ENCODE assay signal across 10 cellular contexts in genomic region chr17:40035162-40035559, GRCh38. TPM values are rescaled to one million over a fixed set of nuclear protein-coding genes. Genes with fewer than 3 reads are reported as not detected.
DNase-seq lines count a peak whose midpoint lies in the region; ATAC-seq and TF ChIP-seq lines count a peak whose summit lies in the region.
"Had no signal": no experiment of that assay in that cellular context is flagged by ENCODE, and none has a peak within 500 bp of the region (broad histone marks: within the 10 kb centered on the region; RNA-seq: fewer than 3 reads in every experiment).

No MANE protein-coding gene starts in this region.

- H3K4me3 ChIP-seq in adrenal gland, result no peak overlapping the region
- H3K4me3 ChIP-seq in lower lobe of right lung, result no peak overlapping the region

- H3K4me1 ChIP-seq in adrenal gland (replicated peaks in 1 of 2), result peaks cover 0 to 11% of the 10 kb centered on the region in 2 donors
- peaks cover 13% of the 10 kb centered on the region for H3K4me1 ChIP-seq in lower lobe of right lung

- H3K36me3 Mint-ChIP-seq in CD4-positive, alpha-beta T cell (ENCODE audit: low read depth), result peaks cover 68% of the 10 kb centered on the region
- H3K36me3 Mint-ChIP-seq in HFFc6 (ENCODE audit: low read depth), result no peaks in the 10 kb centered on the region; the same call in 1 of the 2 replicates

- no peaks in the 10 kb centered on the region for H3K9me3 ChIP-seq in CD4-positive, alpha-beta T cell (ENCODE audit: control insufficient read depth, low read length)
- H3K9me3 ChIP-seq in adrenal gland (replicated peaks in 1 of 3) (no peaks in the 10 kb centered on the region), lower lobe of right lung (no peaks in the 10 kb centered on the region)

- H3K27ac Mint-ChIP-seq in CD4-positive, alpha-beta T cell, result no peak overlapping the region
- H3K27ac Mint-ChIP-seq in HFFc6, result no peak overlapping the region
- H3K27ac Mint-ChIP-seq: stimulated activated naive CD8-positive, alpha-beta T cell treated with anti-CD3 and anti-CD28 coated beads, Interleukin-15, Interleukin-2, amounts not matched to agents 100 ng/mL and 50 ng/mL, for 24 hours had no signal

- intact Hi-C loops in CD4-positive, alpha-beta T cell (cut with DNase I, micrococcal nuclease), result no loop called here
- intact Hi-C loops in adrenal gland (cut with DNase I) (no loop called here), lower lobe of right lung (cut with DNase I) (no loop called here)

- peaks cover 4% of the 10 kb centered on the region for H3K4me1 Mint-ChIP-seq in CD4-positive, alpha-beta T cell (ENCODE audit: low read depth)
- H3K4me1 Mint-ChIP-seq in HFFc6 (ENCODE audit: low read depth), result peaks cover 14% of the 10 kb centered on the region

- POLR2A ChIA-PET in CD4-positive, alpha-beta T cell (lab: Charles Lee), result no interaction called here

- DNase-seq in CD4-positive, alpha-beta T cell, result no peak
- DNase-seq in HFFc6 (no peak), adrenal gland (peak in 1 of 7 donors; percentile 51), lower lobe of right lung (no peak), DMS153 (lab: John Stamatoyannopoulos, UW) (no peak), NCI-H2081 treated with DMSO at 0.1 percent for 48 hours (lab: John Stamatoyannopoulos, UW) (no peak), NCI-H1417 treated with DMSO at 0.1 percent for 48 hours (lab: John Stamatoyannopoulos, UW) (no peak)
- DNase-seq in activated CD4-positive, alpha-beta T cell treated with anti-CD3 and anti-CD28 coated beads, Interleukin-2, amount 50 U/mL, for 48 hours, result no peak
- DNase-seq: activated CD4-positive, CD25-positive, alpha-beta regulatory T cell treated with anti-CD3 and anti-CD28 coated beads, Interleukin-2, amount 50 U/mL, for 72 hours had no signal

- CTCF ChIA-PET in CD4-positive, alpha-beta T cell (lab: Charles Lee), result interaction anchor here (1.2 kb wide), 1 partner anchor 19 kb away, joined by 6 read pairs; the partner anchor contains the start of gene MED24

- H3K9me3 Mint-ChIP-seq in CD4-positive, alpha-beta T cell, result no peaks in the 10 kb centered on the region
- no peaks in the 10 kb centered on the region for H3K9me3 Mint-ChIP-seq in HFFc6
- H3K9me3 Mint-ChIP-seq: stimulated activated naive CD8-positive, alpha-beta T cell treated with anti-CD3 and anti-CD28 coated beads, Interleukin-15, Interleukin-2, amounts not matched to agents 100 ng/mL and 50 ng/mL, for 24 hours had no signal

- WGBS in adrenal gland, 4 donors, result 27 to 57% (median 43%) methylated on average over 1 to 12 of the region's 12 CpGs

- no peak overlapping the region for H3K27ac ChIP-seq in CD4-positive, alpha-beta T cell (ENCODE audit: low read depth, low read length)
- no peak overlapping the region for H3K27ac ChIP-seq in adrenal gland
- H3K27ac ChIP-seq in lower lobe of right lung, result no peak overlapping the region

- H3K4me3 Mint-ChIP-seq in CD4-positive, alpha-beta T cell, result no peak overlapping the region
- H3K4me3 Mint-ChIP-seq in HFFc6, result no peak overlapping the region
- H3K4me3 Mint-ChIP-seq: stimulated activated naive CD8-positive, alpha-beta T cell treated with anti-CD3 and anti-CD28 coated beads, Interleukin-15, Interleukin-2, amounts not matched to agents 100 ng/mL and 50 ng/mL, for 24 hours had no signal

- H3K36me3 ChIP-seq in adrenal gland (replicated peaks in 1 of 2), result peaks cover 0 to 33% of the 10 kb centered on the region in 2 donors
- peaks cover 62% of the 10 kb centered on the region for H3K36me3 ChIP-seq in lower lobe of right lung

- TF ChIP-seq POLR2A in adrenal gland (IDR thresholded peaks at IDR 0.05), result no peak

- no peaks in the 10 kb centered on the region for H3K27me3 ChIP-seq in CD4-positive, alpha-beta T cell (ENCODE audit: control insufficient read depth, insufficient read depth, low read length)
- H3K27me3 ChIP-seq in adrenal gland (no peaks in the 10 kb centered on the region), lower lobe of right lung (ENCODE audit: low read depth) (no peaks in the 10 kb centered on the region)

- TF ChIP-seq CTCF in CD4-positive, alpha-beta T cell (IDR thresholded peaks at IDR 0.05), result peak; percentile 17
- TF ChIP-seq CTCF in HFFc6 (IDR thresholded peaks at IDR 0.05), result peak; percentile 69
- TF ChIP-seq CTCF in adrenal gland (IDR thresholded peaks at IDR 0.05), result peak; percentile 14 to 53 (median 34)
- TF ChIP-seq CTCF in lower lobe of right lung (IDR thresholded peaks at IDR 0.05), result peak; percentile 19

- ATAC-seq in CD4-positive, alpha-beta T cell (ENCODE audit: poor library complexity), result no peak
- no peak for ATAC-seq in lower lobe of right lung

- no peaks in the 10 kb centered on the region for H3K27me3 Mint-ChIP-seq in CD4-positive, alpha-beta T cell
- H3K27me3 Mint-ChIP-seq in HFFc6 (ENCODE audit: insufficient read depth), result peaks cover 1% of the 10 kb centered on the region
- H3K27me3 Mint-ChIP-seq: stimulated activated naive CD8-positive, alpha-beta T cell treated with anti-CD3 and anti-CD28 coated beads, Interleukin-15, Interleukin-2, amounts not matched to agents 100 ng/mL and 50 ng/mL, for 24 hours had no signal

RNA-seq across cellular contexts. Expression of gene MED24, which starts 19.0 kb away (rescaled TPM):
- total RNA-seq in CD4-positive, alpha-beta T cell, result 10 to 100 TPM; 82.9 to 85.3 TPM
- total RNA-seq in HFFc6 (2021; fragmentation: NEBNext Ultra II Directional; extraction: Animal tissue kit (Norgen Biotek cat#: 25700)), result 10 to 100 TPM; 60.9 to 72.8 (median 65.3) TPM
- total RNA-seq in adrenal gland (100 to 1,000 TPM in 1 of 8 donors, 10 to 100 TPM in 7; 57.1 to 127 (median 78.1) TPM), lower lobe of right lung (59.6 TPM)
- 100 to 1,000 TPM in 1 of 3 donors, 10 to 100 TPM in 2; 50.3 to 103 (median 92.9) TPM for polyA plus RNA-seq in adrenal gland

RNA-seq across cellular contexts. Expression of gene CSF3, which starts 19.9 kb away (rescaled TPM):
- not detected for total RNA-seq in CD4-positive, alpha-beta T cell
- under 1 TPM in 5 of 6 experiments, not detected in 1; 0.31 to 0.59 (median 0.48) TPM for total RNA-seq in HFFc6 (2021; fragmentation: NEBNext Ultra II Directional; extraction: Animal tissue kit (Norgen Biotek cat#: 25700))
- total RNA-seq in adrenal gland (under 1 TPM in 4 of 8 donors, not detected in 4; 0.32 to 0.74 (median 0.44) TPM), lower lobe of right lung (1.9 TPM)
- polyA plus RNA-seq in adrenal gland, result 1 to 10 TPM in 1 of 3 donors, under 1 TPM in 2; 0.24 to 6.1 (median 0.80) TPM

RNA-seq across cellular contexts. Expression of gene THRA, which starts 27.6 kb away (rescaled TPM):
- 10 to 100 TPM; 35.2 to 36.4 TPM for total RNA-seq in CD4-positive, alpha-beta T cell
- total RNA-seq in HFFc6 (2021; fragmentation: NEBNext Ultra II Directional; extraction: Animal tissue kit (Norgen Biotek cat#: 25700)), result 10 to 100 TPM; 29.3 to 33.7 (median 30.7) TPM
- total RNA-seq in adrenal gland (100 to 1,000 TPM in 3 of 8 donors, 10 to 100 TPM in 5; 46.1 to 110 (median 76.4) TPM), lower lobe of right lung (50.1 TPM)
- 10 to 100 TPM; 41.8 to 62.3 (median 50.9) TPM for polyA plus RNA-seq in adrenal gland

RNA-seq across cellular contexts. Expression of gene PSMD3, which starts 54.6 kb away (rescaled TPM):
- total RNA-seq in CD4-positive, alpha-beta T cell, result 10 to 100 TPM; 66.7 to 71.9 TPM
- 100 to 1,000 TPM; 143 to 169 (median 160) TPM for total RNA-seq in HFFc6 (2021; fragmentation: NEBNext Ultra II Directional; extraction: Animal tissue kit (Norgen Biotek cat#: 25700))
- 100 to 1,000 TPM in 3 of 8 donors, 10 to 100 TPM in 5; 78.8 to 123 (median 97.3) TPM for total RNA-seq in adrenal gland
- polyA plus RNA-seq in adrenal gland, result 100 to 1,000 TPM in 1 of 3 donors, 10 to 100 TPM in 2; 42.8 to 109 (median 54.5) TPM
- 79.3 TPM for total RNA-seq in lower lobe of right lung

Comparison
In these comparisons a context has a peak if more than half of its experiments do, and no peak if none do; other contexts are left out.
1. CTCF ChIP-seq: peak in every context shown above with its lines; median percentile 69 in HFFc6; 34 in adrenal gland; 19 in lower lobe of right lung; 17 in CD4-positive, alpha-beta T cell.